In genomic region chr21:28832013-28832714, GRCh38 we compare ENCODE assay signal across 11 cellular contexts.
DNase-seq lines count a peak whose midpoint lies in the region; ATAC-seq and TF ChIP-seq lines count a peak whose summit lies in the region.
"Had no signal": no experiment of that assay in that cellular context is flagged by ENCODE, and none has a peak within 500 bp of the region (broad histone marks: within the 10 kb centered on the region; RNA-seq: fewer than 3 reads in every experiment).

No MANE protein-coding gene starts in this region.

- no peaks in the 10 kb centered on the region for H3K4me1 ChIP-seq in breast epithelium
- no peaks in the 10 kb centered on the region for H3K4me1 ChIP-seq in upper lobe of right lung
- H3K4me1 ChIP-seq in adrenal gland (replicated peaks in 1 of 2), result no peaks in the 10 kb centered on the region

- H3K4me3 ChIP-seq in breast epithelium, result no peak overlapping the region
- no peak overlapping the region for H3K4me3 ChIP-seq in upper lobe of right lung
- no peak overlapping the region for H3K4me3 ChIP-seq in adrenal gland
- H3K4me3 ChIP-seq in lower leg skin (ENCODE audit: low read depth, poor library complexity, severe bottlenecking), result no peak overlapping the region
- H3K4me3 ChIP-seq: gastroesophageal sphincter had no signal

- no peak overlapping the region for H3K4me3 Mint-ChIP-seq in MCF 10A (ENCODE audit: unreplicated experiment)
- H3K4me3 Mint-ChIP-seq in nephron progenitor cell, result no peak overlapping the region
- H3K4me3 Mint-ChIP-seq: CD14-positive monocyte had no signal

- H3K9me3 Mint-ChIP-seq in MCF 10A (ENCODE audit: unreplicated experiment) (no peaks in the 10 kb centered on the region), nephron progenitor cell (peaks cover 13% of the 10 kb centered on the region)

- H3K4me1 Mint-ChIP-seq in MCF 10A (ENCODE audit: insufficient read depth, unreplicated experiment) (peaks cover 10% of the 10 kb centered on the region), nephron progenitor cell (no peaks in the 10 kb centered on the region)
- H3K4me1 Mint-ChIP-seq: CD14-positive monocyte had no signal

- no TSS peak for BruUV-seq in MCF 10A (replicated peaks; lab: Mats Ljungman, UMichigan)

- 84 to 86% (median 85%) methylated on average over 1 of the region's 1 CpG for WGBS in adrenal gland, 4 donors
- 58 to 59% methylated on average over 1 of the region's 1 CpG for WGBS in lower leg skin, 2 donors

- H3K36me3 Mint-ChIP-seq in MCF 10A (ENCODE audit: insufficient read depth, unreplicated experiment) (no peaks in the 10 kb centered on the region), nephron progenitor cell (ENCODE audit: low read depth) (peaks cover 4% of the 10 kb centered on the region)

- H3K27me3 Mint-ChIP-seq in MCF 10A (ENCODE audit: insufficient read depth, unreplicated experiment) (no peaks in the 10 kb centered on the region), nephron progenitor cell (ENCODE audit: low read depth, poor library complexity) (peaks cover 22% of the 10 kb centered on the region)

- CTCF ChIA-PET in MCF 10A (lab: Yijun Ruan, JAX), result interaction anchor here (0.7 kb wide), 1 partner anchor 122 kb away, joined by 4 read pairs; no protein-coding TSS in a partner anchor

- DNase-seq in MCF 10A (ENCODE audit: unreplicated experiment) (peak; percentile 53), breast epithelium (ENCODE audit: low spot score in 2 of 2) (no peak), SW480 (ENCODE audit: low spot score) (peak; percentile 56), epithelial cell of prostate (ENCODE audit: low read depth, low spot score) (peak; percentile 50), upper lobe of right lung (no peak), nephron progenitor cell (no peak), adrenal gland (no peak), lower leg skin (ENCODE audit: low spot score in 2 of 2) (no peak)
- DNase-seq: nucleus accumbens had no signal

- no peaks in the 10 kb centered on the region for H3K27me3 ChIP-seq in breast epithelium
- H3K27me3 ChIP-seq in upper lobe of right lung, result no peaks in the 10 kb centered on the region
- no peaks in the 10 kb centered on the region for H3K27me3 ChIP-seq in adrenal gland
- H3K27me3 ChIP-seq: gastroesophageal sphincter had no signal

- no peak overlapping the region for H3K27ac Mint-ChIP-seq in MCF 10A (ENCODE audit: low read depth, unreplicated experiment)
- no peak overlapping the region for H3K27ac Mint-ChIP-seq in nephron progenitor cell
- H3K27ac Mint-ChIP-seq: CD14-positive monocyte had no signal

- H3K27ac ChIP-seq in breast epithelium, result peak overlapping the region in 1 of 2 donors; percentile 46
- peak overlapping the region; percentile 82 for H3K27ac ChIP-seq in epithelial cell of prostate
- no peak overlapping the region for H3K27ac ChIP-seq in upper lobe of right lung
- no peak overlapping the region for H3K27ac ChIP-seq in adrenal gland
- H3K27ac ChIP-seq: gastroesophageal sphincter had no signal

- peak; percentile 20 for ATAC-seq in upper lobe of right lung
- ATAC-seq: gastroesophageal sphincter had no signal

- TF ChIP-seq CTCF in MCF 10A (IDR thresholded peaks at IDR 0.05; ENCODE audit: unreplicated experiment), result no peak
- no peak for TF ChIP-seq CTCF in breast epithelium (IDR thresholded peaks at IDR 0.05)
- no peak for TF ChIP-seq CTCF in upper lobe of right lung (IDR thresholded peaks at IDR 0.05)
- TF ChIP-seq CTCF in nephron progenitor cell (IDR thresholded peaks at IDR 0.05), result no peak
- TF ChIP-seq CTCF in adrenal gland (IDR thresholded peaks at IDR 0.05), result no peak
- no peak for TF ChIP-seq CTCF in lower leg skin (IDR thresholded peaks at IDR 0.05)

- H3K9me3 ChIP-seq in breast epithelium (no peaks in the 10 kb centered on the region), upper lobe of right lung (no peaks in the 10 kb centered on the region), adrenal gland (replicated peaks in 1 of 3) (no peaks in the 10 kb centered on the region)
- H3K9me3 ChIP-seq: gastroesophageal sphincter had no signal

- no peaks in the 10 kb centered on the region for H3K36me3 ChIP-seq in breast epithelium
- H3K36me3 ChIP-seq in upper lobe of right lung, result no peaks in the 10 kb centered on the region
- no peaks in the 10 kb centered on the region for H3K36me3 ChIP-seq in adrenal gland (replicated peaks in 1 of 2)
- H3K36me3 ChIP-seq: gastroesophageal sphincter had no signal

- POLR2A ChIA-PET in MCF 10A (lab: Yijun Ruan, JAX), result no interaction called here

- TF ChIP-seq POLR2A in breast epithelium (IDR thresholded peaks at IDR 0.05) (no peak), adrenal gland (IDR thresholded peaks at IDR 0.05) (no peak), lower leg skin (IDR thresholded peaks at IDR 0.05) (no peak)

- intact Hi-C loops in MCF 10A (cut with micrococcal nuclease) (no loop called here), breast epithelium (cut with DNase I; ENCODE audit: low total_unique reads) (no loop called here), upper lobe of right lung (cut with DNase I) (no loop called here), adrenal gland (cut with DNase I) (no loop called here), lower leg skin (cut with DNase I; ENCODE audit: low total_unique reads) (no loop called here)

Comparison
In these comparisons a context has a peak if more than half of its experiments do, and no peak if none do; other contexts are left out.
1. DNase-seq: peak in MCF 10A (single experiment), SW480 (single experiment) and epithelial cell of prostate (single experiment); none in breast epithelium (0 of 2), upper lobe of right lung (single experiment), nephron progenitor cell (single experiment), adrenal gland (0 of 7) and lower leg skin (0 of 2).